In the genomic region with DNA sequence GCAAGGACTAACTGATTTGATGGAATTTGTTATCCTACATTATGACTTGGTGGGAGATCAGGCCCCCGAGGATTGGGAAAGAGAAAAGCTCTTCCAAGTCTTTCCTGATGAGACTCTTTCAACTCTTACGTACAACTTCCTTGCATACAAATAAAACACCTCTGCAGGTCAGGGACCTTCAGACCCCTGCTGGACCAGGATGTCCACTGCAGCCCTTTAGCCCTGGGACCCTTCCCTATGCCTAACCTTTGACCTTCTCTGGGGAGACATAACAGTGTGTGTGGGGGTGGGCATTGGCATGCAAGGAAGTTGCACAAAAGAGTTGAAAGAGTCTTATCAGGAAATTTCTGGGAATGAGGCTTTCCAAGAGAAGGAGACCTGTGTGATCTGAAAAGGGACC, we compare ENCODE assay signal across 1 cellular context.
TF ChIP-seq lines count a peak whose summit lies in the region.

No MANE protein-coding gene starts in this region.

TF ChIP-seq in H1, 55 proteins besides CTCF, POLR2A, EP300 and RAD21 (continued from another document):
- TF ChIP-seq BCL11A (IDR thresholded peaks at IDR 0.05; ENCODE audit: low read depth in 2 of 2, low read length in 2 of 2), result no peak
- TF ChIP-seq JUN (IDR thresholded peaks at IDR 0.05; ENCODE audit: low read depth, low read length), result no peak
- no peak for TF ChIP-seq RBBP5 (IDR thresholded peaks at IDR 0.05; ENCODE audit: borderline replicate concordance, low read depth, low read length)
- no peak for TF ChIP-seq SP1 (IDR thresholded peaks at IDR 0.05; ENCODE audit: low read depth, low read length)
